Comparison of ENCODE assay signal across 9 cellular contexts in genomic region chr2:119678021-119678656, GRCh38. TPM values are rescaled to one million over a fixed set of nuclear protein-coding genes. Genes with fewer than 3 reads are reported as not detected.
DNase-seq lines count a peak whose midpoint lies in the region; ATAC-seq, FAIRE-seq and TF ChIP-seq lines count a peak whose summit lies in the region.
"Had no signal": no experiment of that assay in that cellular context is flagged by ENCODE, and none has a peak within 500 bp of the region (broad histone marks: within the 10 kb centered on the region; RNA-seq: fewer than 3 reads in every experiment).

No MANE protein-coding gene starts in this region.

- peak; percentile 73 for DNase-seq in HT-29 (ENCODE audit: low spot score)
- DNase-seq in NCI-H82 treated with DMSO at 0.1 percent for 48 hours (lab: John Stamatoyannopoulos, UW; ENCODE audit: unreplicated experiment) = peak; percentile 99
- DNase-seq in body of pancreas = peak; percentile 53 to 78 (median 66)
- DNase-seq in pancreas = peak in 5 of 6 donors; percentile 51 to 71 (median 59)
- DNase-seq in kidney glomerular epithelial cell (lab: John Stamatoyannopoulos, UW) = no peak
- no peak for DNase-seq in HUDEP-2 (lab: John Stamatoyannopoulos, UW; ENCODE audit: unreplicated experiment in 76 of 76)

- H3K9me3 ChIP-seq in body of pancreas (no peaks in the 10 kb centered on the region), pancreas (no peaks in the 10 kb centered on the region)
- H3K9me3 ChIP-seq: neutrophil had no signal

- WGBS in body of pancreas, 2 donors = 16 to 20% methylated on average over 12 to 14 of the region's 19 CpGs
- WGBS in pancreas, 2 donors = 27 to 31% methylated on average over 19 of the region's 19 CpGs

- ATAC-seq in body of pancreas (peak; percentile 60), pancreas (peak; percentile 57 to 64 (median 60)), HG03196 (IDR thresholded peaks at IDR 0.05; ENCODE audit: unreplicated experiment) (no peak), GM21528 (IDR thresholded peaks at IDR 0.05; ENCODE audit: low FRiP score, unreplicated experiment) (no peak)

- H3K27ac ChIP-seq in body of pancreas (peak overlapping the region in 3 of 4 donors; percentile 22 to 80 (median 38)), pancreas (peak overlapping the region in 3 of 4 donors; percentile 25 to 61 (median 30))

- no peak for TF ChIP-seq POLR2A in body of pancreas (IDR thresholded peaks at IDR 0.05)

- no peaks in the 10 kb centered on the region for H3K27me3 ChIP-seq in body of pancreas
- no peaks in the 10 kb centered on the region for H3K27me3 ChIP-seq in pancreas
- H3K27me3 ChIP-seq: neutrophil had no signal

- H3K4me3 ChIP-seq in body of pancreas = no peak overlapping the region
- H3K4me3 ChIP-seq in pancreas = peak overlapping the region in 2 of 4 donors; percentile 58 to 95

- FAIRE-seq in pancreas (lab: Jason Lieb, UNC) = no peak

- TF ChIP-seq CTCF in body of pancreas (IDR thresholded peaks at IDR 0.05) = no peak
- TF ChIP-seq CTCF in pancreas (IDR thresholded peaks at IDR 0.05) = no peak

- H3K36me3 ChIP-seq in body of pancreas (replicated peaks in 1 of 2; ENCODE audit: insufficient read depth in 1 of 2, low read depth in 2 of 2) (no peaks in the 10 kb centered on the region), pancreas (no peaks in the 10 kb centered on the region)
- H3K36me3 ChIP-seq: neutrophil had no signal

- peaks cover 17% of the 10 kb centered on the region for H3K4me1 ChIP-seq in body of pancreas
- peaks cover 0 to 9% (median 3%) of the 10 kb centered on the region in 3 donors for H3K4me1 ChIP-seq in pancreas

- intact Hi-C loops in body of pancreas (cut with DNase I) = no loop called here
- intact Hi-C loops in pancreas (cut with DNase I) = no loop called here

RNA-seq across cellular contexts. Expression of gene TMEM177, which starts 0.9 kb away (rescaled TPM):
- total RNA-seq in HT-29 (2014; rRNA removed; shearing (Covaris generic)) = 31.2 and 40.0 TPM in 2 replicates
- total RNA-seq in body of pancreas = 1 to 10 TPM; 6.0 to 7.6 TPM
- total RNA-seq in pancreas = 1 to 10 TPM; 3.0 to 5.9 (median 3.7) TPM
- polyA plus RNA-seq in pancreas = 1 to 10 TPM; 5.4 to 7.9 TPM

Comparison
In these comparisons a context has a peak if more than half of its experiments do, and no peak if none do; other contexts are left out.
1. DNase-seq: peak in HT-29 (single experiment), NCI-H82 treated with DMSO at 0.1 percent for 48 hours (single experiment), body of pancreas (4 of 4) and pancreas (5 of 6); none in kidney glomerular epithelial cell (single experiment) and HUDEP-2 (0 of 76).
2. ATAC-seq: peak in body of pancreas (single experiment) and pancreas (4 of 4); none in HG03196 (single experiment) and GM21528 (single experiment).